In genomic region chr7:149196705-149197171, GRCh38 we compare ENCODE assay signal across 8 cellular contexts. TPM values are rescaled to one million over a fixed set of nuclear protein-coding genes. Genes with fewer than 3 reads are reported as not detected.
A peak's percentile ranks its signal among the peaks of the same experiment; 100 is the strongest.
DNase-seq lines count a peak whose midpoint lies in the region; ATAC-seq and TF ChIP-seq lines count a peak whose summit lies in the region.

No MANE protein-coding gene starts in this region.

- no peak for TF ChIP-seq EP300 in SK-N-SH (IDR thresholded peaks at IDR 0.05; ENCODE audit: borderline replicate concordance in 1 of 2, low read depth in 1 of 2, low read length in 1 of 2)

- H3K27me3 ChIP-seq in CD8-positive, alpha-beta memory T cell (ENCODE audit: insufficient read depth, low read length, poor library complexity, severe bottlenecking), result no peaks in the 10 kb centered on the region
- H3K27me3 ChIP-seq in H7 (ENCODE audit: control insufficient read depth, insufficient read depth, low read length) (no peaks in the 10 kb centered on the region), SK-N-SH (ENCODE audit: insufficient read depth) (no peaks in the 10 kb centered on the region), osteoblast (ENCODE audit: insufficient read depth, low read length) (no peaks in the 10 kb centered on the region)

- peaks cover 16% of the 10 kb centered on the region for H4K20me1 ChIP-seq in SK-N-SH (ENCODE audit: insufficient read depth)
- H4K20me1 ChIP-seq in osteoblast (ENCODE audit: insufficient read depth, low read length), result peaks cover 31% of the 10 kb centered on the region

- H3K36me3 Mint-ChIP-seq in CD8-positive, alpha-beta memory T cell, result peaks cover 4 to 40% (median 20%) of the 10 kb centered on the region in 3 donors

- peaks cover 14% of the 10 kb centered on the region for H3K36me3 ChIP-seq in CD8-positive, alpha-beta memory T cell (ENCODE audit: insufficient read depth, low read length)
- H3K36me3 ChIP-seq in H7 (replicated peaks; ENCODE audit: control insufficient read depth, insufficient read depth, low read length) (peaks cover 26% of the 10 kb centered on the region), SK-N-SH (replicated peaks in 1 of 2; ENCODE audit: control insufficient read depth in 1 of 2, insufficient read depth in 2 of 2, low read length in 1 of 2) (peaks cover 30 to 34% of the 10 kb centered on the region in 2 experiments), osteoblast (ENCODE audit: insufficient read depth, low read length) (peaks cover 32% of the 10 kb centered on the region)

- no peaks in the 10 kb centered on the region for H3K9me2 ChIP-seq in SK-N-SH

- intact Hi-C loops in sciatic nerve (cut with DNase I), result no loop called here

- peak overlapping the region; percentile 85 for H3K9ac ChIP-seq in SK-N-SH

- no peak for TF ChIP-seq RAD21 in SK-N-SH (IDR thresholded peaks at IDR 0.05; ENCODE audit: low read length)

- no peak for DNase-seq in CD8-positive, alpha-beta memory T cell
- DNase-seq in H7, result peak; percentile 68
- DNase-seq in SK-N-SH, result peak; percentile 64
- DNase-seq in epithelial cell of proximal tubule (ENCODE audit: low read depth), result no peak
- peak; percentile 93 for DNase-seq in osteoblast (ENCODE audit: insufficient read length, low spot score, missing footprints)
- DNase-seq in sciatic nerve (ENCODE audit: low spot score), result no peak

- H3K27me3 Mint-ChIP-seq in CD8-positive, alpha-beta memory T cell, result no peaks in the 10 kb centered on the region

- peaks cover 32 to 51% (median 39%) of the 10 kb centered on the region in 3 donors for H3K4me1 Mint-ChIP-seq in CD8-positive, alpha-beta memory T cell

- H3K27ac ChIP-seq in CD8-positive, alpha-beta memory T cell (ENCODE audit: low read depth, low read length), result peak overlapping the region; percentile 89
- peak overlapping the region; percentile 46 to 93; a peak in 2 of 4 replicates for H3K27ac ChIP-seq in SK-N-SH (ENCODE audit: low read depth in 2 of 2, low read length in 1 of 2)
- H3K27ac ChIP-seq in osteoblast (ENCODE audit: low read depth, low read length), result peak overlapping the region; percentile 75

- H3K27ac Mint-ChIP-seq in CD8-positive, alpha-beta memory T cell, result peak overlapping the region; percentile 55 to 94 (median 90)

- H3K4me3 Mint-ChIP-seq in CD8-positive, alpha-beta memory T cell, result peak overlapping the region; percentile 86 to 97 (median 90)

- peak overlapping the region; percentile 88 for H3K4me3 ChIP-seq in CD8-positive, alpha-beta memory T cell (ENCODE audit: low read length)
- peak overlapping the region; percentile 88 for H3K4me3 ChIP-seq in H7 (ENCODE audit: insufficient read depth, low read depth, low read length)
- H3K4me3 ChIP-seq in SK-N-SH (ENCODE audit: low read depth in 2 of 2, low read length in 1 of 2), result peak overlapping the region; percentile 90 to 91
- H3K4me3 ChIP-seq in epithelial cell of proximal tubule (ENCODE audit: low read depth, low read length), result peak overlapping the region; percentile 66
- H3K4me3 ChIP-seq in osteoblast (ENCODE audit: insufficient read depth, low read length), result peak overlapping the region; percentile 93

- WGBS in SK-N-SH (ENCODE audit: low lambda C conversion rate), result 19% methylated on average over 5 of the region's 7 CpGs

- H3K9me3 ChIP-seq in CD8-positive, alpha-beta memory T cell (ENCODE audit: low read length), result no peaks in the 10 kb centered on the region
- H3K9me3 ChIP-seq in SK-N-SH, result no peaks in the 10 kb centered on the region
- H3K9me3 ChIP-seq in osteoblast (ENCODE audit: low read depth, low read length), result no peaks in the 10 kb centered on the region

- H3K4me1 ChIP-seq in CD8-positive, alpha-beta memory T cell (ENCODE audit: insufficient read depth, low read length), result peaks cover 16% of the 10 kb centered on the region
- H3K4me1 ChIP-seq in SK-N-SH (ENCODE audit: control insufficient read depth in 1 of 2, insufficient read depth in 2 of 2, low read depth in 1 of 2, low read length in 1 of 2), result peaks cover 13 to 15% of the 10 kb centered on the region in 2 experiments; a peak in 2 of 4 replicates
- H3K4me1 ChIP-seq in osteoblast (ENCODE audit: insufficient read depth, low read length), result peaks cover 9% of the 10 kb centered on the region

- peaks cover 11% of the 10 kb centered on the region for H3F3A ChIP-seq in SK-N-SH (replicated peaks; ENCODE audit: insufficient read depth)

- ATAC-seq in sciatic nerve (no peak), HG03432 (IDR thresholded peaks at IDR 0.05; ENCODE audit: unreplicated experiment) (no peak), HG03521 (IDR thresholded peaks at IDR 0.05; ENCODE audit: unreplicated experiment) (no peak)

- H3K4me2 ChIP-seq in SK-N-SH (peak overlapping the region; percentile 99), osteoblast (ENCODE audit: insufficient read depth, low read length) (peak overlapping the region; percentile 98)

- no peak for TF ChIP-seq CTCF in SK-N-SH (IDR thresholded peaks at IDR 0.05)
- no peak for TF ChIP-seq CTCF in epithelial cell of proximal tubule (conservative IDR thresholded peaks at IDR 0.05; ENCODE audit: low read depth, low read length)
- no peak for TF ChIP-seq CTCF in osteoblast (IDR thresholded peaks at IDR 0.05; ENCODE audit: extremely low read depth, low read depth, low read length)

- H3K79me2 ChIP-seq in SK-N-SH (ENCODE audit: insufficient read depth), result peaks cover 65% of the 10 kb centered on the region
- H3K79me2 ChIP-seq in osteoblast (ENCODE audit: insufficient read depth, low read length), result peaks cover 63% of the 10 kb centered on the region

- POLR2A ChIA-PET in CD8-positive, alpha-beta memory T cell (lab: Charles Lee), result no interaction called here
- POLR2A ChIA-PET in SK-N-SH (lab: Yijun Ruan, JAX), result interaction anchor here (1.5 to 2.3 kb wide), 3 partner anchors 11 to 71 kb away, joined by 3 to 22 read pairs (median 9); partner anchors contain the start of genes ZNF398 and ZNF425

- H2AFZ ChIP-seq in SK-N-SH (ENCODE audit: low read depth) (no peak overlapping the region), osteoblast (ENCODE audit: low read length) (peak overlapping the region; percentile 41)

- CTCF ChIA-PET in CD8-positive, alpha-beta memory T cell (lab: Charles Lee), result interaction anchor here (1.8 kb wide), 1 partner anchor 50 kb away, joined by 12 read pairs; the partner anchor contains the start of gene ZNF398
- CTCF ChIA-PET in SK-N-SH (lab: Yijun Ruan, JAX), result interaction anchor here (1.1 to 6.7 kb wide), 9 partner anchors 11 to 114 kb away, joined by 3 to 83 read pairs (median 13); partner anchors contain the start of genes ZNF398 and ZNF783

- no peaks in the 10 kb centered on the region for H3K9me3 Mint-ChIP-seq in CD8-positive, alpha-beta memory T cell

TF ChIP-seq in SK-N-SH, 30 proteins besides CTCF, POLR2A, EP300 and RAD21:
- TF ChIP-seq FOXJ3 (CRISPR knock-in tag; IDR thresholded peaks at IDR 0.05), result no peak

RNA-seq across cellular contexts. Expression of gene ZNF282, which starts 1.4 kb away (rescaled TPM):
- total RNA-seq in CD8-positive, alpha-beta memory T cell, result 10 to 100 TPM; 35.8 to 36.6 TPM
- 1.5 TPM for polyA plus RNA-seq in CD8-positive, alpha-beta memory T cell
- total RNA-seq in H7 (2014; rRNA removed; shearing (Covaris generic)), result 32.8 and 34.1 TPM in 2 replicates
- 15.0 and 17.9 TPM in 2 replicates for polyA plus RNA-seq in SK-N-SH (2012; rRNA removed)
- 7.0 and 10.8 TPM in 2 replicates for polyA plus RNA-seq in SK-N-SH (2012; cell fraction: cytosol; rRNA removed)
- polyA plus RNA-seq in SK-N-SH (2012; cell fraction: nucleus; rRNA removed), result 32.3 and 36.8 TPM in 2 replicates
- total RNA-seq in epithelial cell of proximal tubule (18.5 and 22.1 TPM in 2 replicates), osteoblast (28.6 and 30.6 TPM in 2 replicates), sciatic nerve (27.2 TPM)

RNA-seq across cellular contexts. Expression of gene ZNF212, which starts 42.7 kb away (rescaled TPM):
- total RNA-seq in CD8-positive, alpha-beta memory T cell, result 10 to 100 TPM; 14.7 to 16.6 TPM
- 8.6 TPM for polyA plus RNA-seq in CD8-positive, alpha-beta memory T cell
- 9.7 and 10.7 TPM in 2 replicates for total RNA-seq in H7 (2014; rRNA removed; shearing (Covaris generic))
- polyA plus RNA-seq in SK-N-SH (2012; rRNA removed), result 9.3 and 11.5 TPM in 2 replicates
- 5.7 and 7.0 TPM in 2 replicates for polyA plus RNA-seq in SK-N-SH (2012; cell fraction: cytosol; rRNA removed)
- polyA plus RNA-seq in SK-N-SH (2012; cell fraction: nucleus; rRNA removed), result 41.8 and 45.0 TPM in 2 replicates
- total RNA-seq in epithelial cell of proximal tubule (4.3 and 4.7 TPM in 2 replicates), osteoblast (8.5 and 9.0 TPM in 2 replicates), sciatic nerve (13.2 TPM)

RNA-seq across cellular contexts. Expression of gene ZNF398, which starts 49.5 kb away (rescaled TPM):
- 10 to 100 TPM; 15.7 to 16.4 TPM for total RNA-seq in CD8-positive, alpha-beta memory T cell
- polyA plus RNA-seq in CD8-positive, alpha-beta memory T cell, result 13.0 TPM
- total RNA-seq in H7 (2014; rRNA removed; shearing (Covaris generic)), result 43.0 and 55.2 TPM in 2 replicates
- 4.5 and 4.7 TPM in 2 replicates for polyA plus RNA-seq in SK-N-SH (2012; rRNA removed)
- polyA plus RNA-seq in SK-N-SH (2012; cell fraction: cytosol; rRNA removed), result 2.8 and 3.6 TPM in 2 replicates
- 6.3 and 6.6 TPM in 2 replicates for polyA plus RNA-seq in SK-N-SH (2012; cell fraction: nucleus; rRNA removed)
- total RNA-seq in epithelial cell of proximal tubule (10.3 and 11.1 TPM in 2 replicates), osteoblast (15.9 and 17.7 TPM in 2 replicates), sciatic nerve (17.3 TPM)

Comparison
In these comparisons a context has a peak if more than half of its experiments do, and no peak if none do; other contexts are left out.
1. DNase-seq: peak in H7 (single experiment), SK-N-SH (single experiment) and osteoblast (single experiment); none in CD8-positive, alpha-beta memory T cell (0 of 5), epithelial cell of proximal tubule (single experiment) and sciatic nerve (single experiment).
2. Peak in every context shown above with its lines, with median percentiles within 50 percentile points of each other: H3K27ac ChIP-seq and H3K4me3 ChIP-seq.